2 cellular contexts compared by ENCODE assay signal in genomic region chr13:20043207-20043925, GRCh38.
TF ChIP-seq lines count a peak whose summit lies in the region.

No MANE protein-coding gene starts in this region.

TF ChIP-seq in GM12878, 131 proteins besides CTCF, POLR2A, EP300 and RAD21:
- TF ChIP-seq RAD51 (IDR thresholded peaks at IDR 0.05) = no peak
- no peak for TF ChIP-seq IKZF1 (conservative IDR thresholded peaks at IDR 0.05)
- TF ChIP-seq USF1 (IDR thresholded peaks at IDR 0.05; ENCODE audit: borderline replicate concordance, extremely low read length, insufficient read depth, low read depth, low read length) = no peak
- no peak for TF ChIP-seq ESRRA (IDR thresholded peaks at IDR 0.05; ENCODE audit: low read length)
- no peak for TF ChIP-seq PBX3 (IDR thresholded peaks at IDR 0.05; ENCODE audit: insufficient replicate concordance, low read depth, low read length)
- no peak for TF ChIP-seq NBN (IDR thresholded peaks at IDR 0.05)
- TF ChIP-seq HDGF (IDR thresholded peaks at IDR 0.05) = no peak
- TF ChIP-seq ZNF592 (IDR thresholded peaks at IDR 0.05) = no peak
- TF ChIP-seq CBFB (IDR thresholded peaks at IDR 0.05; ENCODE audit: low read depth) = no peak
- no peak for TF ChIP-seq KLF5 (IDR thresholded peaks at IDR 0.05; ENCODE audit: partially characterized antibody)
- TF ChIP-seq CREM (IDR thresholded peaks at IDR 0.05; ENCODE audit: low read depth) = no peak
- TF ChIP-seq TCF12 (IDR thresholded peaks at IDR 0.05; ENCODE audit: low read depth, low read length) = no peak
TF ChIP-seq in GM12878: peak in this region for 0.

TF ChIP-seq in SK-N-SH, 30 proteins besides CTCF, POLR2A, EP300 and RAD21:
- TF ChIP-seq SIN3A (IDR thresholded peaks at IDR 0.05; ENCODE audit: borderline replicate concordance, low read depth, low read length) = no peak
- no peak for TF ChIP-seq RFX5 (IDR thresholded peaks at IDR 0.05; ENCODE audit: low read length)
- no peak for TF ChIP-seq YY1 (IDR thresholded peaks at IDR 0.05; ENCODE audit: low read depth)
- TF ChIP-seq FOXJ3 (CRISPR knock-in tag; IDR thresholded peaks at IDR 0.05) = no peak
- TF ChIP-seq TAF1 (IDR thresholded peaks at IDR 0.05; ENCODE audit: borderline replicate concordance, low read depth, low read length) = no peak
- TF ChIP-seq ELF1 (IDR thresholded peaks at IDR 0.05) = no peak
